ENCODE assay signal across 15 cellular contexts in the genomic region with DNA sequence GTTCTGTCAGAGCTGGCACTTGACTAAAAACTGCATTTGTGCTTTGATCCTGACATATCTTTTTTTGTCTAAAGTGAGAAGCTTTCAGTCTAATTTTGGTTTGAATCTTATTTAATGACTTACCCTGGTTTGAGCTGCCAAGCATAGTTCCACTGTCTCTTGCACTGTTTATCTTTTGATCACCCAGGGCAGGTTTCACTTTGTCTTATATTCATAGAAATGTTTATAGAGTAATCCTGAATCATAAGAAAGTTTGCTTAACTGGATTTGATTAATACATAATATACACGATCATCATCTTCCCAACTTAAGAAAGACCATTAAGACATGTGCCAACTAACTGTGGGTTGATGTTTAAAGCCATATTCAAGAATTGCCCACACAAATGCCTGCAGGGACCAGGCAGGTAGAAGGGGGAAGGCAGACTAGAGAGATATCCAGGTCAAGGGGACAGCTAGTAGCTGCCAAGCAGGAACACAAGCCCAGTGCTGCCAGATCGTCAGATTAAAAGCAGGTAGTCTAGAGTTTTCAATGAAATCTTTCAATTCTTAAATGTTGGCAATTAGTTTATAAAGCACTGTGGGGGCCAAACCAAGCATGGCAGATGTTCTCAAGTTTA. TPM values are rescaled to one million over a fixed set of nuclear protein-coding genes. Genes with fewer than 3 reads are reported as not detected.
A peak's percentile ranks its signal among the peaks of the same experiment; 100 is the strongest.
DNase-seq lines count a peak whose midpoint lies in the region; ATAC-seq, FAIRE-seq and TF ChIP-seq lines count a peak whose summit lies in the region.
"Had no signal": no experiment of that assay in that cellular context is flagged by ENCODE, and none has a peak within 500 bp of the region (broad histone marks: within the 10 kb centered on the region; RNA-seq: fewer than 3 reads in every experiment).

No MANE protein-coding gene starts in this region.

- peaks cover 0 to 5% (median 0%) of the 10 kb centered on the region in 11 experiments; a peak in 2 of 22 replicates for H4K20me1 ChIP-seq in BLaER1 treated with 17β-estradiol and CSF1 and Interleukin-3, amounts not matched to agents 10 nM and 100 nM

- no peak for TF ChIP-seq POLR2A in GM12891 (IDR thresholded peaks at IDR 0.05; ENCODE audit: low read depth, low read length)

- no peak for TF ChIP-seq RAD21 in liver (IDR thresholded peaks at IDR 0.05)

- H3K27me3 Mint-ChIP-seq in activated T-helper 2 cell treated with anti-CD3 and anti-CD28 coated beads, Interferon-gamma antibody, Interleukin-2, Interleukin-4, amounts not matched to agents 10 μg/mL and 5 μg/mL and 100 μg/mL, durations not matched to agents 14 hours and 24 hours and 36 hours (ENCODE audit: low read depth) = no peaks in the 10 kb centered on the region
- H3K27me3 Mint-ChIP-seq in T-helper 17 cell = no peaks in the 10 kb centered on the region
- H3K27me3 Mint-ChIP-seq: effector memory CD8-positive, alpha-beta T cell had no signal

- 28% methylated on average over 2 of the region's 2 CpGs for WGBS in liver

- DNase-seq in GM12891 (ENCODE audit: insufficient read length, low spot score) = no peak
- no peak for DNase-seq in activated T-helper 2 cell treated with anti-CD3 and anti-CD28 coated beads, Interferon-gamma antibody, Interleukin-2, Interleukin-4, amounts not matched to agents 10 μg/mL and 5 μg/mL and 100 μg/mL, durations not matched to agents 14 hours and 24 hours and 36 hours (ENCODE audit: low spot score)
- DNase-seq in NCI-H2029 treated with DMSO at 0.1 percent for 48 hours (lab: John Stamatoyannopoulos, UW) = no peak
- DNase-seq in T-helper 17 cell = no peak
- DNase-seq in GM20000 (ENCODE audit: low spot score) = no peak
- DNase-seq in NCI-H1436 (lab: John Stamatoyannopoulos, UW) = no peak
- DNase-seq: amniotic stem cell; effector memory CD8-positive, alpha-beta T cell; lower lobe of right lung; NCI-H146; NCI-H69 had no signal

- H3K4me3 Mint-ChIP-seq in activated T-helper 2 cell treated with anti-CD3 and anti-CD28 coated beads, Interferon-gamma antibody, Interleukin-2, Interleukin-4, amounts not matched to agents 10 μg/mL and 5 μg/mL and 100 μg/mL, durations not matched to agents 14 hours and 24 hours and 36 hours (ENCODE audit: low read depth) = peak overlapping the region; percentile 94
- no peak overlapping the region for H3K4me3 Mint-ChIP-seq in T-helper 17 cell

- peaks cover 45% of the 10 kb centered on the region for H3K4me1 Mint-ChIP-seq in activated T-helper 2 cell treated with anti-CD3 and anti-CD28 coated beads, Interferon-gamma antibody, Interleukin-2, Interleukin-4, amounts not matched to agents 10 μg/mL and 5 μg/mL and 100 μg/mL, durations not matched to agents 14 hours and 24 hours and 36 hours (ENCODE audit: low read depth)
- peaks cover 14% of the 10 kb centered on the region for H3K4me1 Mint-ChIP-seq in T-helper 17 cell

- peak; percentile 71 for FAIRE-seq in GM12891 (lab: Jason Lieb, UNC)

- H3K4me3 ChIP-seq in BLaER1 treated with 17β-estradiol and CSF1 and Interleukin-3, amounts not matched to agents 10 nM and 100 nM = peak overlapping the region in 8 of 10 experiments; percentile 71 to 84 (median 74); a peak in 13 of 20 replicates
- peak overlapping the region; percentile 5 to 80 (median 52) for H3K4me3 ChIP-seq in liver (ENCODE audit: low read depth in 1 of 3, low read length in 3 of 3)
- H3K4me3 ChIP-seq: SJSA1 had no signal

- peaks cover 0 to 13% (median 0%) of the 10 kb centered on the region in 11 experiments; a peak in 6 of 22 replicates for H3K9me3 ChIP-seq in BLaER1 treated with 17β-estradiol and CSF1 and Interleukin-3, amounts not matched to agents 10 nM and 100 nM (replicated peaks in 1 of 11)
- H3K9me3 ChIP-seq in liver (ENCODE audit: control insufficient read depth in 4 of 4, low read length in 3 of 4) (no peaks in the 10 kb centered on the region), T-helper 17 cell (ENCODE audit: control insufficient read depth, low read length, poor library complexity, severe bottlenecking) (no peaks in the 10 kb centered on the region)
- H3K9me3 ChIP-seq: lower lobe of right lung, SJSA1 had no signal

- no peaks in the 10 kb centered on the region for H3K27me3 ChIP-seq in BLaER1 treated with 17β-estradiol and CSF1 and Interleukin-3, amounts not matched to agents 10 nM and 100 nM
- H3K27me3 ChIP-seq in liver (ENCODE audit: control insufficient read depth in 4 of 4, insufficient read depth in 4 of 4, low read length in 3 of 4) = no peaks in the 10 kb centered on the region
- H3K27me3 ChIP-seq: SJSA1 had no signal

- no peaks in the 10 kb centered on the region for H3K9me3 Mint-ChIP-seq in activated T-helper 2 cell treated with anti-CD3 and anti-CD28 coated beads, Interferon-gamma antibody, Interleukin-2, Interleukin-4, amounts not matched to agents 10 μg/mL and 5 μg/mL and 100 μg/mL, durations not matched to agents 14 hours and 24 hours and 36 hours
- H3K9me3 Mint-ChIP-seq: effector memory CD8-positive, alpha-beta T cell had no signal

- H3K36me3 Mint-ChIP-seq in activated T-helper 2 cell treated with anti-CD3 and anti-CD28 coated beads, Interferon-gamma antibody, Interleukin-2, Interleukin-4, amounts not matched to agents 10 μg/mL and 5 μg/mL and 100 μg/mL, durations not matched to agents 14 hours and 24 hours and 36 hours (ENCODE audit: low read depth) = peaks cover 34% of the 10 kb centered on the region
- H3K36me3 Mint-ChIP-seq in T-helper 17 cell (ENCODE audit: low read depth) = no peaks in the 10 kb centered on the region

- H3K27ac ChIP-seq in BLaER1 treated with 17β-estradiol and CSF1 and Interleukin-3, amounts not matched to agents 10 nM and 100 nM = peak overlapping the region in 6 of 11 experiments; percentile 32 to 98 (median 96); a peak in 10 of 22 replicates
- peak overlapping the region in 1 of 2 donors; percentile 76 for H3K27ac ChIP-seq in liver (ENCODE audit: low read depth in 1 of 2, low read length in 2 of 2)
- H3K27ac ChIP-seq: SJSA1 had no signal

- TF ChIP-seq CTCF in liver (IDR thresholded peaks at IDR 0.05; ENCODE audit: low read depth, low read length, missing input control) = no peak
- no peak for TF ChIP-seq CTCF in GM20000 (IDR thresholded peaks at IDR 0.05; ENCODE audit: extremely low read depth, missing control alignments)

- peak overlapping the region in 7 of 11 experiments; percentile 24 to 99 (median 95); a peak in 11 of 22 replicates for H3K9ac ChIP-seq in BLaER1 treated with 17β-estradiol and CSF1 and Interleukin-3, amounts not matched to agents 10 nM and 100 nM
- H3K9ac ChIP-seq in liver (ENCODE audit: low read depth in 1 of 2, low read length in 2 of 2) = peak overlapping the region in 1 of 2 donors; percentile 31

- H3K4me1 ChIP-seq in BLaER1 treated with 17β-estradiol and CSF1 and Interleukin-3, amounts not matched to agents 10 nM and 100 nM = peaks cover 7 to 73% (median 24%) of the 10 kb centered on the region in 10 experiments; a peak in 16 of 20 replicates
- H3K4me1 ChIP-seq in liver (ENCODE audit: control insufficient read depth in 4 of 4, insufficient read depth in 4 of 4, low read length in 3 of 4) = peaks cover 0 to 12% (median 9%) of the 10 kb centered on the region in 4 donors
- H3K4me1 ChIP-seq: lower lobe of right lung had no signal

- peak overlapping the region; percentile 72 for H3K27ac Mint-ChIP-seq in activated T-helper 2 cell treated with anti-CD3 and anti-CD28 coated beads, Interferon-gamma antibody, Interleukin-2, Interleukin-4, amounts not matched to agents 10 μg/mL and 5 μg/mL and 100 μg/mL, durations not matched to agents 14 hours and 24 hours and 36 hours
- H3K27ac Mint-ChIP-seq in T-helper 17 cell = no peak overlapping the region

- H3K4me2 ChIP-seq in BLaER1 treated with 17β-estradiol and CSF1 and Interleukin-3, amounts not matched to agents 10 nM and 100 nM = peak overlapping the region; percentile 51 to 87 (median 77)

- intact Hi-C loops in activated T-helper 2 cell treated with anti-CD3 and anti-CD28 coated beads, Interferon-gamma antibody, Interleukin-2, Interleukin-4, amounts not matched to agents 10 μg/mL and 5 μg/mL and 100 μg/mL, durations not matched to agents 14 hours and 24 hours and 36 hours (cut with micrococcal nuclease) = loop anchor here (5.0 kb wide), 1 partner anchor 442 kb away; no protein-coding TSS in a partner anchor

- ATAC-seq in T-helper 17 cell = no peak
- ATAC-seq: effector memory CD8-positive, alpha-beta T cell; HCT116; lower lobe of right lung had no signal

- peaks cover 0 to 30% (median 0%) of the 10 kb centered on the region in 11 experiments; a peak in 5 of 22 replicates for H3K36me3 ChIP-seq in BLaER1 treated with 17β-estradiol and CSF1 and Interleukin-3, amounts not matched to agents 10 nM and 100 nM
- no peaks in the 10 kb centered on the region for H3K36me3 ChIP-seq in liver (ENCODE audit: control insufficient read depth in 4 of 4, insufficient read depth in 3 of 4, low read depth in 1 of 4, low read length in 3 of 4)
- H3K36me3 ChIP-seq: lower lobe of right lung, SJSA1 had no signal

TF ChIP-seq in GM12891, 5 proteins besides CTCF, POLR2A, EP300 and RAD21:
- TF ChIP-seq PAX5 (IDR thresholded peaks at IDR 0.05; ENCODE audit: insufficient read depth, low read length, severe bottlenecking) (no peak), POLR2AphosphoS5 (IDR thresholded peaks at IDR 0.05; ENCODE audit: low read depth, low read length) (no peak), POU2F2 (IDR thresholded peaks at IDR 0.05; ENCODE audit: low read depth, low read length) (no peak), TAF1 (IDR thresholded peaks at IDR 0.05; ENCODE audit: low read depth, low read length) (no peak), SPI1 (IDR thresholded peaks at IDR 0.05; ENCODE audit: low read depth, low read length) (no peak)

TF ChIP-seq in liver, 16 proteins besides CTCF, POLR2A, EP300 and RAD21 (continues in another document):
- no peak for TF ChIP-seq ZBTB33 (IDR thresholded peaks at IDR 0.05)
- TF ChIP-seq EGR1 (IDR thresholded peaks at IDR 0.05; ENCODE audit: low read depth in 2 of 2) = no peak

RNA-seq across cellular contexts. Expression of gene GK, which starts 1.9 kb away (rescaled TPM):
- polyA plus RNA-seq in GM12891 (2012; ENCODE audit: low read depth, missing spikeins) = 12.8 TPM
- 103 and 105 TPM in 2 replicates for total RNA-seq in activated T-helper 2 cell treated with anti-CD3 and anti-CD28 coated beads, Interferon-gamma antibody, Interleukin-2, Interleukin-4, amounts not matched to agents 10 μg/mL and 5 μg/mL and 100 μg/mL, durations not matched to agents 14 hours and 24 hours and 36 hours
- total RNA-seq in liver (100 to 1,000 TPM in 1 of 2 donors, 10 to 100 TPM in 1; 27.9 to 145 TPM), T-helper 17 cell (1 to 10 TPM; 8.1 to 9.6 TPM)
- polyA plus RNA-seq in liver = 10 to 100 TPM; 44.0 to 44.1 TPM
